8 cellular contexts compared by ENCODE assay signal in the genomic region with DNA sequence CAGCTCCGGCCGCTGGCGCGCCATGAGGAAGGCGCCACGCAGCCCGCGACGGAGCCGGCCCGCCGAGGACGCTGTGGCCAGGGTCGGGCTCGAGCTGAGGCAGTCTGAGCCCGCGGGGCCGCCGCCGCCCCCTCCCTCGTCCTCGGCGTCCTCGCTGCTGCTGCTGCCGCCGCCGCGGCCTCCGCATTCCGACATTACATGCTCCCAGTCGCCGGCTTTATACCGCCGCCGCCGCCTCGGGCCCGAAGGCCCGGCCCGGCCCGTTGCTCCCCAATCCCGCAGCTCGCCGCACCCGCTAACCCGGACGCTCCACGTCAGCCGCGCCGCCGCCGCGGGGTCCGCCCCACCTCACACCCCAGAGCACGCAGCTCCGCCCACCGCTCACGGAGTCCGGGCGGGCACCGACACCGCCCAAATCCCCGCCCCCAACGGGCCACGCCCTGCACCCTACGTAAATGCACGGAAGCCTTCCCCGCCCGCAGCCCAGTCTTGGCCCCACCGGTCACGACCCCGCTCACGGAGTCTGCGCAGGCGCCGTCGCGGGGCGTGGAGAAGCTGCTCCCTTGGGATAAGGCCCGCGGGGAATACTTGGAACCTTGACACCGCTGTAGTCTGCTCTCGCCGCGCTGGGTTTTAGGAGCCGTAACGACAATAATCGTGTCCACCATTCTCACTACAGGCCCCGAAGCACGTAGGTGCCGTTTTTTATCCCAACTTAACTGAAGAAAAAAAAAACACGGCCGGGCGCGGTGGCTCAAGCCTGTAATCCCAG. TPM values are rescaled to one million over a fixed set of nuclear protein-coding genes. Genes with fewer than 3 reads are reported as not detected.
DNase-seq lines count a peak whose midpoint lies in the region; FAIRE-seq and TF ChIP-seq lines count a peak whose summit lies in the region.

A gene with protein sequence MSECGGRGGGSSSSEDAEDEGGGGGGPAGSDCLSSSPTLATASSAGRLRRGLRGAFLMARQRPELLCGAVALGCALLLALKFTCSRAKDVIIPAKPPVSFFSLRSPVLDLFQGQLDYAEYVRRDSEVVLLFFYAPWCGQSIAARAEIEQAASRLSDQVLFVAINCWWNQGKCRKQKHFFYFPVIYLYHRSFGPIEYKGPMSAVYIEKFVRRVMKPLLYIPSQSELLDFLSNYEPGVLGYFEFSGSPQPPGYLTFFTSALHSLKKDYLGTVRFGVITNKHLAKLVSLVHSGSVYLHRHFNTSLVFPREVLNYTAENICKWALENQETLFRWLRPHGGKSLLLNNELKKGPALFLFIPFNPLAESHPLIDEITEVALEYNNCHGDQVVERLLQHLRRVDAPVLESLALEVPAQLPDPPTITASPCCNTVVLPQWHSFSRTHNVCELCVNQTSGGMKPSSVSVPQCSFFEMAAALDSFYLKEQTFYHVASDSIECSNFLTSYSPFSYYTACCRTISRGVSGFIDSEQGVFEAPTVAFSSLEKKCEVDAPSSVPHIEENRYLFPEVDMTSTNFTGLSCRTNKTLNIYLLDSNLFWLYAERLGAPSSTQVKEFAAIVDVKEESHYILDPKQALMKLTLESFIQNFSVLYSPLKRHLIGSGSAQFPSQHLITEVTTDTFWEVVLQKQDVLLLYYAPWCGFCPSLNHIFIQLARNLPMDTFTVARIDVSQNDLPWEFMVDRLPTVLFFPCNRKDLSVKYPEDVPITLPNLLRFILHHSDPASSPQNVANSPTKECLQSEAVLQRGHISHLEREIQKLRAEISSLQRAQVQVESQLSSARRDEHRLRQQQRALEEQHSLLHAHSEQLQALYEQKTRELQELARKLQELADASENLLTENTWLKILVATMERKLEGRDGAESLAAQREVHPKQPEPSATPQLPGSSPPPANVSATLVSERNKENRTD (minus strand): TSS at position 322 of the 772 bp plus-strand sequence. CDS start 127 bp downstream, at position 195.

- H3K9me3 Mint-ChIP-seq in activated naive CD4-positive, alpha-beta T cell treated with anti-CD3 and anti-CD28 coated beads for 36 hours, result no peaks in the 10 kb centered on the region

- H3K36me3 ChIP-seq in neutrophil, result no peaks in the 10 kb centered on the region

- no peaks in the 10 kb centered on the region for H3K27me3 ChIP-seq in neutrophil

- CTCF ChIA-PET in HEK293T (lab: Yijun Ruan, JAX), result interaction anchor here (0.5 to 0.6 kb wide), 3 partner anchors 12 to 353 kb away, joined by 3 to 4 read pairs (median 4); no protein-coding TSS in a partner anchor
- CTCF ChIA-PET in activated naive CD4-positive, alpha-beta T cell treated with anti-CD3 and anti-CD28 coated beads for 36 hours (lab: Charles Lee), result interaction anchor here (0.6 to 4.2 kb wide), 4 partner anchors 14 to 54 kb away, joined by 3 to 25 read pairs (median 5); a partner anchor contains a TSS

- FAIRE-seq in frontal cortex (lab: Jason Lieb, UNC), result no peak

- H3K27ac Mint-ChIP-seq in activated naive CD4-positive, alpha-beta T cell treated with anti-CD3 and anti-CD28 coated beads for 36 hours, result peak within 1 kb of the TSS; percentile 96

- H3K9me3 ChIP-seq in neutrophil, result no peaks in the 10 kb centered on the region

- H3K27ac ChIP-seq in neutrophil, result peak within 1 kb of the TSS; percentile 92
- peak within 1 kb of the TSS; percentile 76 for H3K27ac ChIP-seq in substantia nigra (ENCODE audit: low read depth, low read length, poor library complexity, severe bottlenecking)

- peak within 1 kb of the TSS; percentile 91 for H3K4me3 Mint-ChIP-seq in activated naive CD4-positive, alpha-beta T cell treated with anti-CD3 and anti-CD28 coated beads for 36 hours

- peaks cover 48% of the 10 kb centered on the region for H3K4me1 Mint-ChIP-seq in activated naive CD4-positive, alpha-beta T cell treated with anti-CD3 and anti-CD28 coated beads for 36 hours (ENCODE audit: low read depth)

- H3K4me1 ChIP-seq in neutrophil (ENCODE audit: control insufficient read depth in 1 of 2, insufficient read depth in 1 of 2, low read depth in 1 of 2, low read length in 1 of 2), result peaks cover 33 to 34% of the 10 kb centered on the region in 2 experiments

- POLR2A ChIA-PET in HEK293T (lab: Yijun Ruan, JAX), result interaction anchor here (0.6 to 3.2 kb wide), 14 partner anchors 8 to 340 kb away, joined by 3 to 24 read pairs (median 3); a partner anchor contains a TSS

- intact Hi-C loops in activated naive CD4-positive, alpha-beta T cell treated with anti-CD3 and anti-CD28 coated beads for 36 hours (cut with micrococcal nuclease), result loop anchor here (1.0 to 10.0 kb wide), 9 partner anchors 41 to 322 kb away; a partner anchor contains a TSS

- DNase-seq in GF-D8 (lab: John Stamatoyannopoulos, UW) (peak; percentile 91), HEK293T (ENCODE audit: extremely low spot score) (peak; percentile 99), MV-4-11 (lab: John Stamatoyannopoulos, UW) (peak; percentile 94), SK-MEL-5 (ENCODE audit: low read depth, low spot score) (peak; percentile 96), frontal cortex (ENCODE audit: low spot score in 2 of 2) (peak; percentile 95 to 97), substantia nigra (lab: John Stamatoyannopoulos, UW) (peak; percentile 89 to 100 (median 98))
- peak; percentile 99 for DNase-seq in activated naive CD4-positive, alpha-beta T cell treated with anti-CD3 and anti-CD28 coated beads for 36 hours

- in situ Hi-C loops in SK-MEL-5 (cut with HindIII; ENCODE audit: low pct_unique_long_range_greater_than_20kb, low sequenced_read_pairs), result no loop called here

- TF ChIP-seq CTCF in neutrophil (IDR thresholded peaks at IDR 0.05), result peak; percentile 33

- H3K4me3 ChIP-seq in neutrophil (ENCODE audit: low read depth in 1 of 2, low read length in 1 of 2), result peak within 1 kb of the TSS; percentile 83 to 88

- H3K36me3 Mint-ChIP-seq in activated naive CD4-positive, alpha-beta T cell treated with anti-CD3 and anti-CD28 coated beads for 36 hours (ENCODE audit: low read depth), result peaks cover 17% of the 10 kb centered on the region

- no peaks in the 10 kb centered on the region for H3K27me3 Mint-ChIP-seq in activated naive CD4-positive, alpha-beta T cell treated with anti-CD3 and anti-CD28 coated beads for 36 hours (ENCODE audit: low read depth)

TF ChIP-seq in HEK293T, 16 proteins besides CTCF, POLR2A, EP300 and RAD21:
- peak; percentile 80; the same call in 1 of the 2 replicates for TF ChIP-seq FOXM1 (IDR thresholded peaks at IDR 0.05; ENCODE audit: borderline replicate concordance)
- TF ChIP-seq, protein P1, sequence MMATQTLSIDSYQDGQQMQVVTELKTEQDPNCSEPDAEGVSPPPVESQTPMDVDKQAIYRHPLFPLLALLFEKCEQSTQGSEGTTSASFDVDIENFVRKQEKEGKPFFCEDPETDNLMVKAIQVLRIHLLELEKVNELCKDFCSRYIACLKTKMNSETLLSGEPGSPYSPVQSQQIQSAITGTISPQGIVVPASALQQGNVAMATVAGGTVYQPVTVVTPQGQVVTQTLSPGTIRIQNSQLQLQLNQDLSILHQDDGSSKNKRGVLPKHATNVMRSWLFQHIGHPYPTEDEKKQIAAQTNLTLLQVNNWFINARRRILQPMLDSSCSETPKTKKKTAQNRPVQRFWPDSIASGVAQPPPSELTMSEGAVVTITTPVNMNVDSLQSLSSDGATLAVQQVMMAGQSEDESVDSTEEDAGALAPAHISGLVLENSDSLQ (IDR thresholded peaks at IDR 0.05), result no peak

RNA-seq across cellular contexts. Expression of the gene that starts here (rescaled TPM):
- 27.5 and 32.5 TPM in 2 replicates for total RNA-seq in SK-MEL-5 (2014; rRNA removed; shearing (Covaris generic))
- 34.9 and 46.6 TPM in 2 replicates for polyA plus RNA-seq in SK-MEL-5 (2015; cell fraction: cytosol; rRNA removed)
- polyA plus RNA-seq in SK-MEL-5 (2015; cell fraction: nucleus; rRNA removed), result 14.8 and 26.0 TPM in 2 replicates
- 10 to 100 TPM; 24.6 to 25.5 TPM for total RNA-seq in activated naive CD4-positive, alpha-beta T cell treated with anti-CD3 and anti-CD28 coated beads for 36 hours
- 8.6 TPM for total RNA-seq in frontal cortex

Comparison
In these comparisons a context has a peak if more than half of its experiments do, and no peak if none do; other contexts are left out.
1. Peak in every context shown above with its lines: DNase-seq, H3K4me3 ChIP-seq and H3K27ac ChIP-seq.